Comparison of ENCODE assay signal across 9 cellular contexts in genomic region chr2:10078704-10079191, GRCh38. TPM values are rescaled to one million over a fixed set of nuclear protein-coding genes. Genes with fewer than 3 reads are reported as not detected.
DNase-seq lines count a peak whose midpoint lies in the region; ATAC-seq and FAIRE-seq lines count a peak whose summit lies in the region.
"Had no signal": no experiment of that assay in that cellular context is flagged by ENCODE, and none has a peak within 500 bp of the region (broad histone marks: within the 10 kb centered on the region; RNA-seq: fewer than 3 reads in every experiment).

No MANE protein-coding gene starts in this region.

- no peaks in the 10 kb centered on the region for H3K9me3 Mint-ChIP-seq in activated naive CD8-positive, alpha-beta T cell treated with anti-CD3 and anti-CD28 coated beads, Interleukin-2, amount 10 ng/mL, durations not matched to agents 7 days and 5 days

- H3K9ac ChIP-seq in iPS-15b (ENCODE audit: low read depth, low read length): no peak overlapping the region

- H3K27me3 Mint-ChIP-seq in activated naive CD8-positive, alpha-beta T cell treated with anti-CD3 and anti-CD28 coated beads, Interleukin-2, amount 10 ng/mL, durations not matched to agents 7 days and 5 days: peaks cover 85% of the 10 kb centered on the region

- no peaks in the 10 kb centered on the region for H3K9me3 ChIP-seq in iPS-15b (ENCODE audit: control insufficient read depth, insufficient read depth, low read length)

- H3K27ac Mint-ChIP-seq in activated naive CD8-positive, alpha-beta T cell treated with anti-CD3 and anti-CD28 coated beads, Interleukin-2, amount 10 ng/mL, durations not matched to agents 7 days and 5 days: no peak overlapping the region

- H3K27ac ChIP-seq in skin epidermis: peak overlapping the region in 17 of 21 experiments; percentile 42 to 87 (median 75)

- peaks cover 28% of the 10 kb centered on the region for H3K27me3 ChIP-seq in iPS-15b (ENCODE audit: control insufficient read depth, insufficient read depth, low read length)

- H3K4me3 ChIP-seq in iPS-15b (ENCODE audit: low read depth, low read length) (peak overlapping the region; percentile 30), skin epidermis (peak overlapping the region in 4 of 7 experiments; percentile 28 to 56 (median 38))

- H3K4me1 ChIP-seq in iPS-15b (ENCODE audit: control insufficient read depth, insufficient read depth, low read length): peaks cover 7% of the 10 kb centered on the region

- POLR2A ChIA-PET in activated naive CD8-positive, alpha-beta T cell treated with anti-CD3 and anti-CD28 coated beads, Interleukin-2, amount 10 ng/mL, durations not matched to agents 7 days and 5 days (lab: Charles Lee): interaction anchor here (1.0 to 1.3 kb wide), 5 partner anchors 12 to 353 kb away, joined by 3 to 4 read pairs (median 3); no protein-coding TSS in a partner anchor

- DNase-seq in GM18507 (ENCODE audit: extremely low spot score, insufficient read length, low read depth): no peak
- no peak for DNase-seq in activated naive CD8-positive, alpha-beta T cell treated with anti-CD3 and anti-CD28 coated beads, Interleukin-2, amount 10 ng/mL, durations not matched to agents 7 days and 5 days
- DNase-seq in NCI-H1092 (lab: John Stamatoyannopoulos, UW): no peak
- no peak for DNase-seq in EL
- DNase-seq: activated naive CD4-positive, alpha-beta T cell had no signal

- ATAC-seq in activated naive CD8-positive, alpha-beta T cell treated with anti-CD3 and anti-CD28 coated beads, Interleukin-2, amount 10 ng/mL, durations not matched to agents 7 days and 5 days (ENCODE audit: low read depth): no peak
- no peak for ATAC-seq in GM21423 (IDR thresholded peaks at IDR 0.05; ENCODE audit: unreplicated experiment)
- ATAC-seq in GM21515 (IDR thresholded peaks at IDR 0.05; ENCODE audit: unreplicated experiment): no peak

- peak; percentile 63 for FAIRE-seq in GM18507 (lab: Jason Lieb, UNC)

- H3K36me3 ChIP-seq in iPS-15b (ENCODE audit: control insufficient read depth, insufficient read depth, low read length): no peaks in the 10 kb centered on the region

- no peaks in the 10 kb centered on the region for H3K36me3 Mint-ChIP-seq in activated naive CD8-positive, alpha-beta T cell treated with anti-CD3 and anti-CD28 coated beads, Interleukin-2, amount 10 ng/mL, durations not matched to agents 7 days and 5 days

- peaks cover 10% of the 10 kb centered on the region for H3K4me1 Mint-ChIP-seq in activated naive CD8-positive, alpha-beta T cell treated with anti-CD3 and anti-CD28 coated beads, Interleukin-2, amount 10 ng/mL, durations not matched to agents 7 days and 5 days

- H3K4me3 Mint-ChIP-seq in activated naive CD8-positive, alpha-beta T cell treated with anti-CD3 and anti-CD28 coated beads, Interleukin-2, amount 10 ng/mL, durations not matched to agents 7 days and 5 days: peak overlapping the region; percentile 80

RNA-seq across cellular contexts. Expression of gene CYS1, which starts 1.5 kb away (rescaled TPM):
- total RNA-seq in activated naive CD8-positive, alpha-beta T cell treated with anti-CD3 and anti-CD28 coated beads, Interleukin-2, amount 10 ng/mL, durations not matched to agents 7 days and 5 days: under 1 TPM; 0.11 to 0.14 TPM

RNA-seq across cellular contexts. Expression of gene KLF11, which starts 35.4 kb away (rescaled TPM):
- total RNA-seq in activated naive CD8-positive, alpha-beta T cell treated with anti-CD3 and anti-CD28 coated beads, Interleukin-2, amount 10 ng/mL, durations not matched to agents 7 days and 5 days: 1 to 10 TPM; 6.8 to 7.1 TPM

RNA-seq across cellular contexts. Expression of gene RRM2, which starts 43.8 kb away (rescaled TPM):
- 100 to 1,000 TPM; 320 to 355 TPM for total RNA-seq in activated naive CD8-positive, alpha-beta T cell treated with anti-CD3 and anti-CD28 coated beads, Interleukin-2, amount 10 ng/mL, durations not matched to agents 7 days and 5 days
